In genomic region chr14:34203271-34203722, GRCh38 we compare ENCODE assay signal across 15 cellular contexts.
DNase-seq lines count a peak whose midpoint lies in the region; ATAC-seq and TF ChIP-seq lines count a peak whose summit lies in the region.
"Had no signal": no experiment of that assay in that cellular context is flagged by ENCODE, and none has a peak within 500 bp of the region (broad histone marks: within the 10 kb centered on the region; RNA-seq: fewer than 3 reads in every experiment).

No MANE protein-coding gene starts in this region.

- peak; percentile 49 for ATAC-seq in omental fat pad (ENCODE audit: low FRiP score)
- no peak for ATAC-seq in HG03565 (IDR thresholded peaks at IDR 0.05; ENCODE audit: unreplicated experiment)
- ATAC-seq in HG02642 (IDR thresholded peaks at IDR 0.05; ENCODE audit: poor library complexity, unreplicated experiment): no peak
- ATAC-seq: left lobe of liver had no signal

- TF ChIP-seq CTCF in omental fat pad (IDR thresholded peaks at IDR 0.05): no peak

- intact Hi-C loops in posterior cingulate gyrus (cut with DNase I): no loop called here

- peak; percentile 11 for DNase-seq in CD1c-positive myeloid dendritic cell (ENCODE audit: extremely low spot score)
- peak; percentile 16 for DNase-seq in KBM-7
- peak; percentile 12 for DNase-seq in amniotic epithelial cell (ENCODE audit: low read depth)
- DNase-seq in omental fat pad (ENCODE audit: low spot score): no peak
- DNase-seq in posterior cingulate gyrus: no peak
- DNase-seq: activated naive CD4-positive, alpha-beta T cell; CD4-positive, CD25-positive, alpha-beta regulatory T cell; NCI-H1092 treated with DMSO at 0.1 percent for 48 hours; NCI-H774; sigmoid colon; stimulated activated CD4-positive, alpha-beta T cell treated with anti-CD3 and anti-CD28 coated beads, Interleukin-4, amount 100 ng/mL, for 1 hour; stimulated activated CD8-positive, alpha-beta memory T cell treated with anti-CD3 and anti-CD28 coated beads, Interleukin-4, amount 100 ng/mL, for 48 hours had no signal

- in situ Hi-C loops in KBM-7 (cut with MboI; ENCODE audit: low pct_unique_long_range_greater_than_20kb, low sequenced_read_pairs): no loop called here

Comparison
In these comparisons a context has a peak if more than half of its experiments do, and no peak if none do; other contexts are left out.
1. DNase-seq: peak in CD1c-positive myeloid dendritic cell (single experiment), KBM-7 (single experiment) and amniotic epithelial cell (single experiment); none in omental fat pad (single experiment) and posterior cingulate gyrus (0 of 10).